In the genomic region with DNA sequence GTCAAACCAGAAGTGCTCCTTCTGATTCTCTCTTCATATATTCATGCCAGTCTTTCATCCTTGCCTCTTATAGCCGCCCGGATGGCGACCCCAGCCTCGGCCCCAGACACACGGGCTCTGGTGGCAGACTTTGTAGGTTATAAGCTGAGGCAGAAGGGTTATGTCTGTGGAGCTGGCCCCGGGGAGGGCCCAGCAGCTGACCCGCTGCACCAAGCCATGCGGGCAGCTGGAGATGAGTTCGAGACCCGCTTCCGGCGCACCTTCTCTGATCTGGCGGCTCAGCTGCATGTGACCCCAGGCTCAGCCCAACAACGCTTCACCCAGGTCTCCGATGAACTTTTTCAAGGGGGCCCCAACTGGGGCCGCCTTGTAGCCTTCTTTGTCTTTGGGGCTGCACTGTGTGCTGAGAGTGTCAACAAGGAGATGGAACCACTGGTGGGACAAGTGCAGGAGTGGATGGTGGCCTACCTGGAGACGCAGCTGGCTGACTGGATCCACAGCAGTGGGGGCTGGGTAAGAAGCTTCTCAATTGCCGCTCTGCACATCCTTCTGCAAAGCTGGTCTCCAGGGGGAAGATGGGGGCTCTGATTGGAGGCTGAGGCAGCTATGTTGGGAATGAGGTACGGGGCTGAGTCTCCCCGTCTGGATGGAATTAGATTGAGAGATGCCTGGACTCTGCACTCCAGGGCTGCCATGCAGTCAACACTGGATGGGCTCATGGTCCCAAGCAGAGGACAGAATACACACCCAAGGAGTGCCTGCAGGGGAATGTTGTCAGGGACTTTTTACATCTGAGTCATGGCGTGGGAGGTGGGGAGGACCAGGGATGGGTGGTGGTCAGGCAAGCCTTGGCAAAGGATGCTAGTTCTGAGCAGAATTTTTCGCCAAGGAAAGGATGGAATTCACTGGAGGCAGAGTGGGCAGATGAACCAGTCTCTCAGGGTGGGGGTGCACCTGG, we compare ENCODE assay signal across 1 cellular context.
TF ChIP-seq lines count a peak whose summit lies in the region.

No MANE protein-coding gene starts in this region.

TF ChIP-seq in K562, 482 proteins besides CTCF, POLR2A, EP300 and RAD21:
- TF ChIP-seq RBFOX2 (IDR thresholded peaks at IDR 0.05; ENCODE audit: low read depth, low read length), result peak; percentile 47
- no peak for TF ChIP-seq MBD2 (IDR thresholded peaks at IDR 0.05; ENCODE audit: borderline replicate concordance, low read depth)
- TF ChIP-seq, protein P1, sequence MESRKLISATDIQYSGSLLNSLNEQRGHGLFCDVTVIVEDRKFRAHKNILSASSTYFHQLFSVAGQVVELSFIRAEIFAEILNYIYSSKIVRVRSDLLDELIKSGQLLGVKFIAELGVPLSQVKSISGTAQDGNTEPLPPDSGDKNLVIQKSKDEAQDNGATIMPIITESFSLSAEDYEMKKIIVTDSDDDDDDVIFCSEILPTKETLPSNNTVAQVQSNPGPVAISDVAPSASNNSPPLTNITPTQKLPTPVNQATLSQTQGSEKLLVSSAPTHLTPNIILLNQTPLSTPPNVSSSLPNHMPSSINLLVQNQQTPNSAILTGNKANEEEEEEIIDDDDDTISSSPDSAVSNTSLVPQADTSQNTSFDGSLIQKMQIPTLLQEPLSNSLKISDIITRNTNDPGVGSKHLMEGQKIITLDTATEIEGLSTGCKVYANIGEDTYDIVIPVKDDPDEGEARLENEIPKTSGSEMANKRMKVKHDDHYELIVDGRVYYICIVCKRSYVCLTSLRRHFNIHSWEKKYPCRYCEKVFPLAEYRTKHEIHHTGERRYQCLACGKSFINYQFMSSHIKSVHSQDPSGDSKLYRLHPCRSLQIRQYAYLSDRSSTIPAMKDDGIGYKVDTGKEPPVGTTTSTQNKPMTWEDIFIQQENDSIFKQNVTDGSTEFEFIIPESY (CRISPR knock-in tag; IDR thresholded peaks at IDR 0.05), result 0 out of 2 replicates have a peak, but pooled peaks have one; percentile 34
